ENCODE assay signal across 26 cellular contexts in genomic region chr12:12822886-12823285, GRCh38. TPM values are rescaled to one million over a fixed set of nuclear protein-coding genes. Genes with fewer than 3 reads are reported as not detected.
DNase-seq lines count a peak whose midpoint lies in the region; ATAC-seq and TF ChIP-seq lines count a peak whose summit lies in the region.
"Had no signal": no experiment of that assay in that cellular context is flagged by ENCODE, and none has a peak within 500 bp of the region (broad histone marks: within the 10 kb centered on the region; RNA-seq: fewer than 3 reads in every experiment).

No MANE protein-coding gene starts in this region.

- ATAC-seq in activated T-cell treated with anti-CD3 and anti-CD28 coated beads, Interleukin-2, amount 50 U/mL, for 72 hours (replicated peaks in 1 of 2): no peak
- ATAC-seq in HG02840 (IDR thresholded peaks at IDR 0.05; ENCODE audit: low FRiP score, unreplicated experiment) (no peak), GM19324 (IDR thresholded peaks at IDR 0.05; ENCODE audit: low FRiP score, unreplicated experiment) (no peak)
- ATAC-seq: activated CD8-positive, alpha-beta memory T cell treated with anti-CD3 and anti-CD28 coated beads, Interleukin-2, amount 10 ng/mL, durations not matched to agents 7 days and 5 days; esophagus mucosa; gastrocnemius medialis; stimulated activated naive CD8-positive, alpha-beta T cell treated with anti-CD3 and anti-CD28 coated beads, Interleukin-15, amount 100 ng/mL, for 72 hours had no signal

- no peak overlapping the region for H2AFZ ChIP-seq in smooth muscle cell (ENCODE audit: low read depth)

- no peak overlapping the region for H3K4me3 Mint-ChIP-seq in activated T-cell treated with anti-CD3 and anti-CD28 coated beads, Interleukin-2, amount 50 U/mL, for 72 hours
- H3K4me3 Mint-ChIP-seq in endothelial cell (ENCODE audit: unreplicated experiment): no peak overlapping the region
- H3K4me3 Mint-ChIP-seq: activated CD4-positive, alpha-beta T cell treated with anti-CD3 and anti-CD28 coated beads, Interleukin-2, amount 10 ng/mL, durations not matched to agents 24 days and 14 days; activated CD8-positive, alpha-beta memory T cell treated with anti-CD3 and anti-CD28 coated beads, Interleukin-2, amount 10 ng/mL, durations not matched to agents 7 days and 5 days; activated naive CD4-positive, alpha-beta T cell treated with anti-CD3 and anti-CD28 coated beads, Interleukin-2, amount 50 U/mL, for 24 hours; naive B cell; stimulated activated naive CD8-positive, alpha-beta T cell treated with anti-CD3 and anti-CD28 coated beads, Interleukin-15, amount 100 ng/mL, for 72 hours had no signal

- peaks cover 63% of the 10 kb centered on the region for H3K4me1 ChIP-seq in SJSA1 (replicated peaks)
- H3K4me1 ChIP-seq in smooth muscle cell (ENCODE audit: low read depth): peaks cover 5% of the 10 kb centered on the region
- H3K4me1 ChIP-seq: BE2C had no signal

- TF ChIP-seq CTCF in smooth muscle cell (IDR thresholded peaks at IDR 0.05; ENCODE audit: borderline replicate concordance, insufficient read depth, poor library complexity, severe bottlenecking) (no peak), endothelial cell (IDR thresholded peaks at IDR 0.05; ENCODE audit: unreplicated experiment) (no peak)

- peaks cover 22% of the 10 kb centered on the region for H4K20me1 ChIP-seq in smooth muscle cell (ENCODE audit: low read depth)

- H3K36me3 ChIP-seq in SJSA1 (peaks cover 84% of the 10 kb centered on the region), smooth muscle cell (ENCODE audit: low read depth) (peaks cover 33% of the 10 kb centered on the region)

- H3K27ac ChIP-seq in SJSA1 (peak overlapping the region; percentile 89), epithelial cell of prostate (peak overlapping the region; percentile 71), smooth muscle cell (ENCODE audit: low read depth) (peak overlapping the region; percentile 50)
- H3K27ac ChIP-seq: ascending aorta, gastrocnemius medialis, spleen, tibial nerve had no signal

- H3K9ac ChIP-seq in smooth muscle cell (ENCODE audit: low read depth): peak overlapping the region; percentile 33

- H3K9me3 Mint-ChIP-seq in activated T-cell treated with anti-CD3 and anti-CD28 coated beads, Interleukin-2, amount 50 U/mL, for 72 hours: no peaks in the 10 kb centered on the region
- no peaks in the 10 kb centered on the region for H3K9me3 Mint-ChIP-seq in endothelial cell (ENCODE audit: unreplicated experiment)
- H3K9me3 Mint-ChIP-seq: activated CD4-positive, alpha-beta T cell treated with anti-CD3 and anti-CD28 coated beads, Interleukin-2, amount 10 ng/mL, durations not matched to agents 24 days and 14 days; activated naive CD4-positive, alpha-beta T cell treated with anti-CD3 and anti-CD28 coated beads, Interleukin-2, amount 50 U/mL, for 24 hours; naive B cell; stimulated activated naive CD8-positive, alpha-beta T cell treated with anti-CD3 and anti-CD28 coated beads, Interleukin-15, amount 100 ng/mL, for 72 hours had no signal

- H3K36me3 Mint-ChIP-seq in activated T-cell treated with anti-CD3 and anti-CD28 coated beads, Interleukin-2, amount 50 U/mL, for 72 hours (ENCODE audit: insufficient read depth in 2 of 2): peaks cover 12 to 48% of the 10 kb centered on the region in 2 donors
- H3K36me3 Mint-ChIP-seq in endothelial cell (ENCODE audit: low read depth, unreplicated experiment): peaks cover 33% of the 10 kb centered on the region

- H3K9me3 ChIP-seq in SJSA1 (replicated peaks) (no peaks in the 10 kb centered on the region), smooth muscle cell (replicated peaks; ENCODE audit: low read depth) (no peaks in the 10 kb centered on the region)
- H3K9me3 ChIP-seq: ascending aorta, BE2C, gastrocnemius medialis, spleen, tibial nerve had no signal

- 95% methylated on average over 4 of the region's 4 CpGs for WGBS in smooth muscle cell (ENCODE audit: low lambda C conversion rate)

- H3K4me3 ChIP-seq in SJSA1 (no peak overlapping the region), smooth muscle cell (no peak overlapping the region)
- H3K4me3 ChIP-seq: ascending aorta, gastrocnemius medialis, spleen, tibial nerve had no signal

- peak overlapping the region; percentile 83 for H3K27ac Mint-ChIP-seq in activated T-cell treated with anti-CD3 and anti-CD28 coated beads, Interleukin-2, amount 50 U/mL, for 72 hours
- H3K27ac Mint-ChIP-seq in endothelial cell (ENCODE audit: unreplicated experiment): no peak overlapping the region
- H3K27ac Mint-ChIP-seq: activated CD4-positive, alpha-beta T cell treated with anti-CD3 and anti-CD28 coated beads, Interleukin-2, amount 10 ng/mL, durations not matched to agents 24 days and 14 days; activated CD8-positive, alpha-beta memory T cell treated with anti-CD3 and anti-CD28 coated beads, Interleukin-2, amount 10 ng/mL, durations not matched to agents 7 days and 5 days; activated naive CD4-positive, alpha-beta T cell treated with anti-CD3 and anti-CD28 coated beads, Interleukin-2, amount 50 U/mL, for 24 hours had no signal

- H3F3A ChIP-seq in smooth muscle cell (ENCODE audit: low read depth): peaks cover 8% of the 10 kb centered on the region

- H3K4me2 ChIP-seq in smooth muscle cell: no peak overlapping the region

- DNase-seq in activated T-cell treated with anti-CD3 and anti-CD28 coated beads, Interleukin-2, amount 50 U/mL, for 72 hours: no peak
- DNase-seq in activated T-cell treated with anti-CD3 and anti-CD28 coated beads for 4 hours (no peak), SJSA1 (ENCODE audit: low read depth in 1 of 2, low spot score in 2 of 2) (no peak), epithelial cell of prostate (ENCODE audit: low read depth, low spot score) (no peak), smooth muscle cell (lab: John Stamatoyannopoulos, UW; ENCODE audit: unreplicated experiment) (no peak), endothelial cell (ENCODE audit: low spot score) (no peak)
- DNase-seq: 8988T; activated CD4-positive, alpha-beta T cell treated with anti-CD3 and anti-CD28 coated beads, Interleukin-2, amount 10 ng/mL, durations not matched to agents 24 days and 14 days; activated CD8-positive, alpha-beta memory T cell treated with anti-CD3 and anti-CD28 coated beads, Interleukin-2, amount 10 ng/mL, durations not matched to agents 7 days and 5 days; BE2C; cerebellar nuclear complex; gastrocnemius medialis; KG1; MV-4-11; naive B cell; NCI-H1694; occipital lobe; spleen; stimulated activated CD4-positive, alpha-beta T cell treated with anti-CD3 and anti-CD28 coated beads, Interleukin-4, amount 100 ng/mL, for 4 hours; stimulated activated naive CD8-positive, alpha-beta T cell treated with anti-CD3 and anti-CD28 coated beads, Interleukin-15, amount 100 ng/mL, for 72 hours had no signal

- H3K27me3 Mint-ChIP-seq in activated T-cell treated with anti-CD3 and anti-CD28 coated beads, Interleukin-2, amount 50 U/mL, for 72 hours (ENCODE audit: low read depth): no peaks in the 10 kb centered on the region
- H3K27me3 Mint-ChIP-seq in endothelial cell (ENCODE audit: unreplicated experiment): no peaks in the 10 kb centered on the region
- H3K27me3 Mint-ChIP-seq: activated CD4-positive, alpha-beta T cell treated with anti-CD3 and anti-CD28 coated beads, Interleukin-2, amount 10 ng/mL, durations not matched to agents 24 days and 14 days; activated CD8-positive, alpha-beta memory T cell treated with anti-CD3 and anti-CD28 coated beads, Interleukin-2, amount 10 ng/mL, durations not matched to agents 7 days and 5 days; activated naive CD4-positive, alpha-beta T cell treated with anti-CD3 and anti-CD28 coated beads, Interleukin-2, amount 50 U/mL, for 24 hours; naive B cell; stimulated activated naive CD8-positive, alpha-beta T cell treated with anti-CD3 and anti-CD28 coated beads, Interleukin-15, amount 100 ng/mL, for 72 hours had no signal

- peaks cover 16% of the 10 kb centered on the region for H3K79me2 ChIP-seq in smooth muscle cell (ENCODE audit: low read depth)

- H3K27me3 ChIP-seq in SJSA1 (replicated peaks): no peaks in the 10 kb centered on the region
- H3K27me3 ChIP-seq in smooth muscle cell (ENCODE audit: low read depth): no peaks in the 10 kb centered on the region
- H3K27me3 ChIP-seq: ascending aorta, BE2C, gastrocnemius medialis, spleen, tibial nerve had no signal

- H3K4me1 Mint-ChIP-seq in activated T-cell treated with anti-CD3 and anti-CD28 coated beads, Interleukin-2, amount 50 U/mL, for 72 hours (ENCODE audit: low read depth): peaks cover 28% of the 10 kb centered on the region
- H3K4me1 Mint-ChIP-seq in endothelial cell (ENCODE audit: unreplicated experiment): no peaks in the 10 kb centered on the region

RNA-seq across cellular contexts. Expression of gene DDX47, which starts 9.7 kb away (rescaled TPM):
- 10 to 100 TPM; 58.2 to 67.8 TPM for total RNA-seq in activated T-cell treated with anti-CD3 and anti-CD28 coated beads, Interleukin-2, amount 50 U/mL, for 72 hours
- 86.1 and 148 TPM in 2 replicates for total RNA-seq in SJSA1 (2014; rRNA removed; shearing (Covaris generic))
- 82.8 and 95.6 TPM in 2 replicates for total RNA-seq in smooth muscle cell
- polyA plus RNA-seq in smooth muscle cell: 61.8 and 63.3 TPM in 2 replicates
- total RNA-seq in endothelial cell (ENCODE audit: unreplicated experiment): 45.1 TPM

RNA-seq across cellular contexts. Expression of gene APOLD1, which starts 37.4 kb away (rescaled TPM):
- 10 to 100 TPM; 10.4 to 12.8 TPM for total RNA-seq in activated T-cell treated with anti-CD3 and anti-CD28 coated beads, Interleukin-2, amount 50 U/mL, for 72 hours
- 6.5 and 10.6 TPM in 2 replicates for total RNA-seq in SJSA1 (2014; rRNA removed; shearing (Covaris generic))
- total RNA-seq in smooth muscle cell: 0.99 and 2.4 TPM in 2 replicates
- 0.77 and 1.8 TPM in 2 replicates for polyA plus RNA-seq in smooth muscle cell
- total RNA-seq in endothelial cell (ENCODE audit: unreplicated experiment): 5.2 TPM
